ENCODE assay signal across 8 cellular contexts in genomic region chr7:97145068-97145467, GRCh38. TPM values are rescaled to one million over a fixed set of nuclear protein-coding genes. Genes with fewer than 3 reads are reported as not detected.
DNase-seq lines count a peak whose midpoint lies in the region; ATAC-seq and TF ChIP-seq lines count a peak whose summit lies in the region.

No MANE protein-coding gene starts in this region.

- peak; percentile 92 for TF ChIP-seq RAD21 in neural cell (conservative IDR thresholded peaks at IDR 0.05)

- intact Hi-C loops in mammary epithelial cell (cut with micrococcal nuclease), result loop anchor here (1.0 to 5.0 kb wide), 3 partner anchors 34 to 867 kb away; no protein-coding TSS in a partner anchor

- no peak overlapping the region for H3K4me3 ChIP-seq in mammary epithelial cell (replicated peaks in 1 of 3; ENCODE audit: insufficient read depth in 1 of 3, low read depth in 2 of 3, low read length in 3 of 3)
- H3K4me3 ChIP-seq in neural cell (ENCODE audit: low read length), result no peak overlapping the region

- BruUV-seq in mammary epithelial cell (replicated peaks; lab: Mats Ljungman, UMichigan), result no TSS peak

- in situ Hi-C loops in mammary epithelial cell (cut with MboI; ENCODE audit: low sequenced_read_pairs in 2 of 2), result no loop called here

- H3K9ac ChIP-seq in mammary epithelial cell (ENCODE audit: insufficient read depth, low read length), result no peak overlapping the region
- no peak overlapping the region for H3K9ac ChIP-seq in neural cell (ENCODE audit: low read length)

- H3K9me3 ChIP-seq in mammary epithelial cell (replicated peaks; ENCODE audit: insufficient read depth, low read length) (no peaks in the 10 kb centered on the region), neural cell (ENCODE audit: low read length) (no peaks in the 10 kb centered on the region)

- H3K27me3 ChIP-seq in mammary epithelial cell (ENCODE audit: insufficient read depth, low read length) (no peaks in the 10 kb centered on the region), neural cell (ENCODE audit: insufficient read depth, low read depth, low read length) (no peaks in the 10 kb centered on the region)

- H3K36me3 ChIP-seq in mammary epithelial cell (ENCODE audit: insufficient read depth, low read length) (peaks cover 2% of the 10 kb centered on the region), neural cell (ENCODE audit: insufficient read depth, low read length) (no peaks in the 10 kb centered on the region)

- no peak overlapping the region for H2AFZ ChIP-seq in mammary epithelial cell (ENCODE audit: low read depth, low read length)
- no peak overlapping the region for H2AFZ ChIP-seq in neural cell (ENCODE audit: low read depth, low read length)

- dilution Hi-C loops in mammary epithelial cell (cut with HindIII; ENCODE audit: low sequenced_read_pairs), result no loop called here

- 50% methylated on average over 1 of the region's 1 CpG for WGBS in mammary epithelial cell (ENCODE audit: low coverage, missing lambda C conversion rate)

- H3F3A ChIP-seq in neural cell (ENCODE audit: insufficient read depth, low read length, poor library complexity, severe bottlenecking), result no peaks in the 10 kb centered on the region

- TF ChIP-seq CTCF in mammary epithelial cell (conservative IDR thresholded peaks at IDR 0.05 in 1 of 2, IDR thresholded peaks at IDR 0.05 in 1 of 2; ENCODE audit: extremely low read depth in 1 of 2, insufficient read depth in 1 of 2, low read depth in 1 of 2, low read length in 2 of 2), result peak; percentile 36 to 50
- TF ChIP-seq CTCF in neural cell (IDR thresholded peaks at IDR 0.05; ENCODE audit: poor library complexity, severe bottlenecking), result peak; percentile 84

- no peak overlapping the region for H3K27ac ChIP-seq in mammary epithelial cell (ENCODE audit: insufficient read depth, low read depth, low read length)
- no peak overlapping the region for H3K27ac ChIP-seq in neural cell (ENCODE audit: low read length)

- DNase-seq in NCI-H82 (lab: John Stamatoyannopoulos, UW) (peak; percentile 43), NCI-H82 treated with DMSO at 0.1 percent for 48 hours (lab: John Stamatoyannopoulos, UW; ENCODE audit: unreplicated experiment) (no peak), NCI-H2107 (lab: John Stamatoyannopoulos, UW) (peak; percentile 5), mammary epithelial cell (peak; percentile 11)
- DNase-seq in activated CD4-positive, CD25-positive, alpha-beta regulatory T cell (lab: John Stamatoyannopoulos, UW), result no peak

- CTCF ChIA-PET in mammary epithelial cell (lab: Charles Lee; ENCODE audit: low non-redundant PET), result interaction anchor here (0.6 kb wide), 3 partner anchors 22 to 870 kb away, joined by 4 to 21 read pairs (median 5); no protein-coding TSS in a partner anchor

- ATAC-seq in HG03469 (IDR thresholded peaks at IDR 0.05; ENCODE audit: unreplicated experiment), result no peak
- no peak for ATAC-seq in HG02870 (IDR thresholded peaks at IDR 0.05; ENCODE audit: unreplicated experiment)

- no peaks in the 10 kb centered on the region for H4K20me1 ChIP-seq in mammary epithelial cell (ENCODE audit: insufficient read depth, low read length)
- no peaks in the 10 kb centered on the region for H4K20me1 ChIP-seq in neural cell (ENCODE audit: insufficient read depth)

- no peaks in the 10 kb centered on the region for H3K4me1 ChIP-seq in mammary epithelial cell (ENCODE audit: insufficient read depth, low read length)

- H3K4me2 ChIP-seq in mammary epithelial cell (ENCODE audit: insufficient read depth, low read depth, low read length) (no peak overlapping the region), neural cell (ENCODE audit: low read length) (no peak overlapping the region)

- no peaks in the 10 kb centered on the region for H3K9me2 ChIP-seq in neural cell (ENCODE audit: insufficient read depth, low read length)

- no peaks in the 10 kb centered on the region for H3K79me2 ChIP-seq in mammary epithelial cell (ENCODE audit: insufficient read depth, low read length)
- H3K79me2 ChIP-seq in neural cell (replicated peaks; ENCODE audit: insufficient read depth, low read length), result peaks cover 5% of the 10 kb centered on the region

- no peak for TF ChIP-seq EP300 in neural cell (conservative IDR thresholded peaks at IDR 0.05; ENCODE audit: poor library complexity, severe bottlenecking)

TF ChIP-seq in neural cell, 6 proteins besides CTCF, POLR2A, EP300 and RAD21:
- TF ChIP-seq MXI1 (conservative IDR thresholded peaks at IDR 0.05; ENCODE audit: poor library complexity, severe bottlenecking) (no peak), EZH2 (IDR thresholded peaks at IDR 0.05; ENCODE audit: borderline replicate concordance, insufficient read depth, low read length, poor library complexity, severe bottlenecking) (no peak), SMC3 (conservative IDR thresholded peaks at IDR 0.05; ENCODE audit: poor library complexity) (peak; percentile 96), POLR2AphosphoS5 (IDR thresholded peaks at IDR 0.05) (no peak)
- TF ChIP-seq, protein P1, sequence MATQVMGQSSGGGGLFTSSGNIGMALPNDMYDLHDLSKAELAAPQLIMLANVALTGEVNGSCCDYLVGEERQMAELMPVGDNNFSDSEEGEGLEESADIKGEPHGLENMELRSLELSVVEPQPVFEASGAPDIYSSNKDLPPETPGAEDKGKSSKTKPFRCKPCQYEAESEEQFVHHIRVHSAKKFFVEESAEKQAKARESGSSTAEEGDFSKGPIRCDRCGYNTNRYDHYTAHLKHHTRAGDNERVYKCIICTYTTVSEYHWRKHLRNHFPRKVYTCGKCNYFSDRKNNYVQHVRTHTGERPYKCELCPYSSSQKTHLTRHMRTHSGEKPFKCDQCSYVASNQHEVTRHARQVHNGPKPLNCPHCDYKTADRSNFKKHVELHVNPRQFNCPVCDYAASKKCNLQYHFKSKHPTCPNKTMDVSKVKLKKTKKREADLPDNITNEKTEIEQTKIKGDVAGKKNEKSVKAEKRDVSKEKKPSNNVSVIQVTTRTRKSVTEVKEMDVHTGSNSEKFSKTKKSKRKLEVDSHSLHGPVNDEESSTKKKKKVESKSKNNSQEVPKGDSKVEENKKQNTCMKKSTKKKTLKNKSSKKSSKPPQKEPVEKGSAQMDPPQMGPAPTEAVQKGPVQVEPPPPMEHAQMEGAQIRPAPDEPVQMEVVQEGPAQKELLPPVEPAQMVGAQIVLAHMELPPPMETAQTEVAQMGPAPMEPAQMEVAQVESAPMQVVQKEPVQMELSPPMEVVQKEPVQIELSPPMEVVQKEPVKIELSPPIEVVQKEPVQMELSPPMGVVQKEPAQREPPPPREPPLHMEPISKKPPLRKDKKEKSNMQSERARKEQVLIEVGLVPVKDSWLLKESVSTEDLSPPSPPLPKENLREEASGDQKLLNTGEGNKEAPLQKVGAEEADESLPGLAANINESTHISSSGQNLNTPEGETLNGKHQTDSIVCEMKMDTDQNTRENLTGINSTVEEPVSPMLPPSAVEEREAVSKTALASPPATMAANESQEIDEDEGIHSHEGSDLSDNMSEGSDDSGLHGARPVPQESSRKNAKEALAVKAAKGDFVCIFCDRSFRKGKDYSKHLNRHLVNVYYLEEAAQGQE (IDR thresholded peaks at IDR 0.05; ENCODE audit: borderline replicate concordance), result no peak

RNA-seq across cellular contexts. Expression of gene SDHAF3, which starts 27.6 kb away (rescaled TPM):
- total RNA-seq in mammary epithelial cell, result 10 to 100 TPM; 10.0 to 21.6 TPM
- 11.1 TPM for polyA plus RNA-seq in mammary epithelial cell
- 5.5 TPM for polyA minus RNA-seq in mammary epithelial cell
- 26.0 and 28.3 TPM in 2 replicates for polyA plus RNA-seq in neural cell
- polyA minus RNA-seq in neural cell, result 17.0 and 18.6 TPM in 2 replicates

Comparison
In these comparisons a context has a peak if more than half of its experiments do, and no peak if none do; other contexts are left out.
1. DNase-seq: peak in NCI-H82 (single experiment), NCI-H2107 (single experiment) and mammary epithelial cell (single experiment); none in NCI-H82 treated with DMSO at 0.1 percent for 48 hours (single experiment) and activated CD4-positive, CD25-positive, alpha-beta regulatory T cell (0 of 4).